ENCODE assay signal across 8 cellular contexts in the genomic region with DNA sequence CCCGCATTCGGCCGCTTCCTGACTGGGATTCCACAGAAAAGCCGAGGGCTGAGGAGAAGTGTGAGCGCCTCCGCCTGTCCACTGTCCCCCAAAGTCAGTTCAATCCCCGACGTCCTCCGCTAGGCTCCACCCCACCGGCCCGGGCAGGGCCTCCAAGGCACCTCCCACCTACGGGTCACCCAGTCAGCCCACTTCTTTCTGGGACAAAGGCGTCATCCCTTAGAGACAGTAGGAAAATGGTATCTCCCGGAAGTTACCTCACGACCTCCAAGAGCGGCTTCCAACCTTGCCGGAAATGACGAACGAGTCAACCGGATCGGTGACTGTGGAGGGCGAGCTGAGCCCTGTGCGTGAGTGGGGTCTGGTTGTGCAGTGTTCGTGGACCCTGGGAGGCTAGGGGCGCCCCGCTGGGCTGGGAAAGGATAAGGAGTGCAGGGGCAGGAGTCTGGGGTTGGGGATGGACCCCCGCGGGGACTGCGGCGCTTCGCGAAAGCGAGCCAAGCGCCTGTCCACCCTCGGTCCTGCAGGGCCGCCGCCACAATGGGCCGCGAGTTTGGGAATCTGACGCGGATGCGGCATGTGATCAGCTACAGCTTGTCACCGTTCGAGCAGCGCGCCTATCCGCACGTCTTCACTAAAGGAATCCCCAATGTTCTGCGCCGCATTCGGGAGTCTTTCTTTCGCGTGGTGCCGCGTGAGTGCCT. TPM values are rescaled to one million over a fixed set of nuclear protein-coding genes. Genes with fewer than 3 reads are reported as not detected.
DNase-seq lines count a peak whose midpoint lies in the region; ATAC-seq and FAIRE-seq lines count a peak whose summit lies in the region.

Gene GDF9 (minus strand): TSS at position 128 of the 704 bp plus-strand sequence. CDS start 1,936 bp downstream, outside the sequence.
Gene UQCRQ (plus strand): TSS at position 301 of the 704 bp plus-strand sequence. CDS start 240 bp downstream, at position 541.

- H3K36me3 ChIP-seq in HUES48 (ENCODE audit: control insufficient read depth, insufficient read depth, low read length), result peaks cover 34% of the 10 kb centered on the region
- H3K36me3 ChIP-seq in NT2/D1 (ENCODE audit: insufficient read depth, insufficient read length, low read length), result peaks cover 34% of the 10 kb centered on the region
- H3K36me3 ChIP-seq in mesodermal cell (ENCODE audit: control insufficient read depth, insufficient read depth, low read length), result peaks cover 39% of the 10 kb centered on the region

- ATAC-seq in GM21390 (IDR thresholded peaks at IDR 0.05; ENCODE audit: unreplicated experiment), result peak; percentile 99

- DNase-seq in D341Med (ENCODE audit: low spot score) (peak; percentile 93), NT2/D1 (ENCODE audit: low read depth, low spot score) (peak; percentile 97)
- peak; percentile 84 for DNase-seq in activated CD8-positive, alpha-beta memory T cell treated with anti-CD3 and anti-CD28 coated beads, Interleukin-2, amount 50 U/mL, for 4 hours
- peak; percentile 72 to 89 for DNase-seq in stimulated activated CD8-positive, alpha-beta memory T cell treated with anti-CD3 and anti-CD28 coated beads, Interleukin-15, amount 100 ng/mL, for 4 hours (ENCODE audit: low read depth in 2 of 2)

- H3K9me3 ChIP-seq in HUES48 (ENCODE audit: control insufficient read depth, insufficient read depth, low read length) (no peaks in the 10 kb centered on the region), NT2/D1 (ENCODE audit: insufficient read depth, low read length) (no peaks in the 10 kb centered on the region), mesodermal cell (ENCODE audit: control insufficient read depth, low read length) (no peaks in the 10 kb centered on the region)

- H3K4me3 ChIP-seq in HUES48 (ENCODE audit: low read depth, low read length), result peak within 1 kb of the TSS; percentile 86
- H3K4me3 ChIP-seq in NT2/D1 (ENCODE audit: insufficient read length, low read depth), result peak within 1 kb of the TSS; percentile 90
- peak within 1 kb of the TSS; percentile 78 for H3K4me3 ChIP-seq in mesodermal cell (ENCODE audit: extremely low read depth, insufficient read depth, low read length, poor library complexity, severe bottlenecking)

- peak within 1 kb of the TSS; percentile 90 for H3K27ac ChIP-seq in HUES48 (ENCODE audit: low read depth, low read length)
- H3K27ac ChIP-seq in mesodermal cell (ENCODE audit: low read depth, low read length, severe bottlenecking), result peak within 1 kb of the TSS; percentile 96

- peaks cover 11% of the 10 kb centered on the region for H3K4me1 ChIP-seq in HUES48 (ENCODE audit: control insufficient read depth, insufficient read depth, low read length)
- H3K4me1 ChIP-seq in NT2/D1 (ENCODE audit: insufficient read depth, insufficient read length), result no peaks in the 10 kb centered on the region
- no peaks in the 10 kb centered on the region for H3K4me1 ChIP-seq in mesodermal cell (ENCODE audit: control insufficient read depth, insufficient read depth, low read length, poor library complexity, severe bottlenecking)

- peak; percentile 97 for FAIRE-seq in endometrium (lab: Jason Lieb, UNC)

- H3K9ac ChIP-seq in HUES48 (ENCODE audit: low read depth, low read length) (peak within 1 kb of the TSS; percentile 86), NT2/D1 (ENCODE audit: insufficient read length, low read depth) (peak within 1 kb of the TSS; percentile 96)

- H3K27me3 ChIP-seq in HUES48 (ENCODE audit: control insufficient read depth, insufficient read depth, low read length) (no peaks in the 10 kb centered on the region), NT2/D1 (ENCODE audit: insufficient read depth, insufficient read length) (no peaks in the 10 kb centered on the region)

- 0% methylated on average over 43 to 51 of the region's 55 CpGs for WGBS in mesodermal cell (ENCODE audit: insufficient coverage in 2 of 2), 2 experiments

RNA-seq across cellular contexts. Expression of gene GDF9, which starts in this region (rescaled TPM):
- 0.48 TPM for polyA plus RNA-seq in mesodermal cell (2013, experiment 1 of 2)
- 0.81 TPM for polyA plus RNA-seq in mesodermal cell (2013, experiment 2 of 2)

RNA-seq across cellular contexts. Expression of gene UQCRQ, which starts in this region (rescaled TPM):
- 246 TPM for polyA plus RNA-seq in mesodermal cell (2013, experiment 1 of 2)
- polyA plus RNA-seq in mesodermal cell (2013, experiment 2 of 2), result 281 TPM

Comparison
In these comparisons a context has a peak if more than half of its experiments do, and no peak if none do; other contexts are left out.
1. Peak in every context shown above with its lines: DNase-seq, ATAC-seq, H3K4me3 ChIP-seq and H3K27ac ChIP-seq.